Comparison of ENCODE assay signal across 13 cellular contexts in the genomic region with DNA sequence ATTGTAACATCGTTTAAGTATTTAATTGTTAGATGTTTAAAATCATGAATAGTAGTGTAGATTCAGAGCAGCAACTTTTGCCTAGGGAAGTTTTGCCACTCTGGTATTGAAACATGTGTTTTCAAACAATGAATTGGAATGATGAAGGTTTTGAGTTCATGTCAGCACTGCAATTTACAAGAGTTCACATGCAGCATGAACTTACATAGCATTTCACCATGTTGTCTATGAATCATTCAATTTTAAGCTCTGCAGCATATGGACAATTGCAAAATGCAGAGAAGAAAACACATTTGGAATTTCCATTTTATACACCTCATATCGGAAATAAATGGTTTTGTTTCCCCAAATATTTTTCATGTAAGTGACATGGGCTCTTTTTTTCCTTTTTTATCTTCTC.
"Had no signal": no experiment of that assay in that cellular context is flagged by ENCODE, and none has a peak within 500 bp of the region (broad histone marks: within the 10 kb centered on the region; RNA-seq: fewer than 3 reads in every experiment).

No MANE protein-coding gene starts in this region.

- DNase-seq: activated naive CD4-positive, alpha-beta T cell treated with anti-CD3 and anti-CD28 coated beads, Interleukin-2, amount 10 ng/mL, durations not matched to agents 7 days and 5 days; adrenal gland; effector memory CD8-positive, alpha-beta T cell; esophagus squamous epithelium; naive thymus-derived CD4-positive, alpha-beta T cell; posterior cingulate gyrus; right cardiac atrium; spleen; stimulated activated CD4-positive, alpha-beta T cell treated with anti-CD3 and anti-CD28 coated beads, Interleukin-1b, Interleukin-23, amount 100 ng/mL, for 48 hours; T-helper 2 cell; tibial artery had no signal

- H3K36me3 ChIP-seq: adrenal gland, esophagus squamous epithelium, spleen, tibial artery had no signal

- H3K27me3 ChIP-seq: tibial artery had no signal

- H3K27ac ChIP-seq: adrenal gland, esophagus squamous epithelium, spleen, tibial artery had no signal

- H3K4me3 ChIP-seq: adrenal gland, esophagus squamous epithelium, lung, spleen, tibial artery had no signal

- H3K4me1 ChIP-seq: adrenal gland, tibial artery had no signal

- ATAC-seq: effector memory CD8-positive, alpha-beta T cell; naive thymus-derived CD4-positive, alpha-beta T cell; right cardiac atrium; stimulated activated memory B cell treated with anti-CD40 and anti-IgM and Interleukin-4, amounts not matched to agents 10 μg/mL and 1 μg/mL and 100 μg/mL, for 72 hours had no signal

- H3K9me3 ChIP-seq: adrenal gland, esophagus squamous epithelium, spleen, tibial artery had no signal
